Comparison of ENCODE assay signal across 22 cellular contexts in the genomic region with DNA sequence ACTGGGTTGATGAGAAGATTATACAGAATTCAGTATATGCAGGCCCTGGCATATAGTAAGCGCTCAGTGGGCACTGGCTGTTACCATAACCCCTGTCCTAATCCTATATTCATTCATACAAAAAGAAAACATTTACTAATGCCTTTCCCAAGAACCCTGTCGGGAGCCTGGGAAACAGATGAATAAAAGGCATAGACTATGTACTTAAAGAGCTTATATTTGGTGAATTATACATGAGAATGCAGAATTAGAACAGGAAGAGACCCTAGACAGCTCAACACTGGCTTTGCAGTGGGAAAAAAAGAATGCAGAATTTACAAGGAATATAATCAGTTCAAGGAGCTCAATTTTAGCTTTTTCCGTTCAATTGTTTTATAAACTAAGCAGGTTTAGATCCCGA. TPM values are rescaled to one million over a fixed set of nuclear protein-coding genes. Genes with fewer than 3 reads are reported as not detected.
DNase-seq lines count a peak whose midpoint lies in the region; ATAC-seq and TF ChIP-seq lines count a peak whose summit lies in the region.
"Had no signal": no experiment of that assay in that cellular context is flagged by ENCODE, and none has a peak within 500 bp of the region (broad histone marks: within the 10 kb centered on the region; RNA-seq: fewer than 3 reads in every experiment).

No MANE protein-coding gene starts in this region.

- POLR2A ChIA-PET in activated CD8-positive, alpha-beta T cell treated with anti-CD3 and anti-CD28 coated beads for 36 hours (lab: Charles Lee), result interaction anchor here (0.9 to 2.2 kb wide), 3 partner anchors 10 to 14 kb away, joined by 4 to 9 read pairs (median 4); no protein-coding TSS in a partner anchor
- POLR2A ChIA-PET in naive thymus-derived CD8-positive, alpha-beta T cell (lab: Charles Lee), result no interaction called here

- DNase-seq in natural killer cell treated with Interleukin-12 subunit alpha and Interleukin-12 subunit beta and Interleukin-15 and Interleukin-18, amount 100 ng/mL, for 72 hours (ENCODE audit: low spot score), result no peak
- no peak for DNase-seq in natural killer cell
- no peak for DNase-seq in activated CD8-positive, alpha-beta T cell treated with anti-CD3 and anti-CD28 coated beads for 36 hours
- DNase-seq in mesothelial cell of epicardium (ENCODE audit: low spot score in 2 of 2, unreplicated experiment in 2 of 2), result no peak
- no peak for DNase-seq in naive thymus-derived CD8-positive, alpha-beta T cell
- DNase-seq in NCI-H2081 (lab: John Stamatoyannopoulos, UW), result no peak
- no peak for DNase-seq in activated effector memory CD4-positive, alpha-beta T cell treated with anti-CD3 and anti-CD28 coated beads, Interleukin-2, amount 50 U/mL, for 16 hours
- DNase-seq: activated B cell treated with CpG ODN at 0.5 μM for 24 hours; activated CD8-positive, alpha-beta memory T cell treated with anti-CD3 and anti-CD28 coated beads for 24 hours; Calu3; cerebellar nuclear complex; DMS79 treated with DMSO at 0.1 percent for 48 hours; GF-D8; hypothalamus; immature natural killer cell; NCI-H1105 treated with DMSO at 0.1 percent for 48 hours; NCI-H1930; NCI-H526; SHP77 had no signal

- peaks cover 47 to 65% of the 10 kb centered on the region in 2 donors for H3K4me1 Mint-ChIP-seq in natural killer cell treated with Interleukin-12 subunit alpha and Interleukin-12 subunit beta and Interleukin-15 and Interleukin-18, amount 100 ng/mL, for 72 hours (ENCODE audit: low read depth in 2 of 2)
- H3K4me1 Mint-ChIP-seq in natural killer cell (peaks cover 18 to 25% of the 10 kb centered on the region in 2 donors), mesothelial cell of epicardium (peaks cover 3% of the 10 kb centered on the region)
- peaks cover 57% of the 10 kb centered on the region for H3K4me1 Mint-ChIP-seq in activated CD8-positive, alpha-beta T cell treated with anti-CD3 and anti-CD28 coated beads for 36 hours (ENCODE audit: low read depth)
- peaks cover 19 to 46% (median 40%) of the 10 kb centered on the region in 4 donors for H3K4me1 Mint-ChIP-seq in naive thymus-derived CD8-positive, alpha-beta T cell

- H3K36me3 Mint-ChIP-seq in natural killer cell treated with Interleukin-12 subunit alpha and Interleukin-12 subunit beta and Interleukin-15 and Interleukin-18, amount 100 ng/mL, for 72 hours, result peaks cover 27% of the 10 kb centered on the region
- H3K36me3 Mint-ChIP-seq in natural killer cell, result peaks cover 9% of the 10 kb centered on the region
- H3K36me3 Mint-ChIP-seq in activated CD8-positive, alpha-beta T cell treated with anti-CD3 and anti-CD28 coated beads for 36 hours (ENCODE audit: low read depth), result peaks cover 64% of the 10 kb centered on the region
- H3K36me3 Mint-ChIP-seq in mesothelial cell of epicardium, result peaks cover 18% of the 10 kb centered on the region
- H3K36me3 Mint-ChIP-seq in naive thymus-derived CD8-positive, alpha-beta T cell, result peaks cover 0 to 75% (median 17%) of the 10 kb centered on the region in 3 donors

- intact Hi-C loops in natural killer cell (cut with micrococcal nuclease), result no loop called here
- intact Hi-C loops in activated CD8-positive, alpha-beta T cell treated with anti-CD3 and anti-CD28 coated beads for 36 hours (cut with micrococcal nuclease), result no loop called here

- H3K27ac Mint-ChIP-seq in natural killer cell treated with Interleukin-12 subunit alpha and Interleukin-12 subunit beta and Interleukin-15 and Interleukin-18, amount 100 ng/mL, for 72 hours, result peak overlapping the region; percentile 44 to 72
- no peak overlapping the region for H3K27ac Mint-ChIP-seq in natural killer cell
- peak overlapping the region; percentile 79 for H3K27ac Mint-ChIP-seq in activated CD8-positive, alpha-beta T cell treated with anti-CD3 and anti-CD28 coated beads for 36 hours
- H3K27ac Mint-ChIP-seq in mesothelial cell of epicardium, result peak overlapping the region; percentile 47
- peak overlapping the region in 2 of 10 donors; percentile 34 to 49 for H3K27ac Mint-ChIP-seq in naive thymus-derived CD8-positive, alpha-beta T cell
- H3K27ac Mint-ChIP-seq: activated B cell treated with CpG ODN at 0.5 μM for 24 hours, immature natural killer cell, memory B cell, type B pancreatic cell had no signal

- H3K27me3 Mint-ChIP-seq in natural killer cell treated with Interleukin-12 subunit alpha and Interleukin-12 subunit beta and Interleukin-15 and Interleukin-18, amount 100 ng/mL, for 72 hours, result no peaks in the 10 kb centered on the region
- H3K27me3 Mint-ChIP-seq in natural killer cell (ENCODE audit: low read depth in 2 of 2), result no peaks in the 10 kb centered on the region
- H3K27me3 Mint-ChIP-seq in activated CD8-positive, alpha-beta T cell treated with anti-CD3 and anti-CD28 coated beads for 36 hours, result no peaks in the 10 kb centered on the region
- H3K27me3 Mint-ChIP-seq in mesothelial cell of epicardium (ENCODE audit: low read depth), result no peaks in the 10 kb centered on the region
- no peaks in the 10 kb centered on the region for H3K27me3 Mint-ChIP-seq in naive thymus-derived CD8-positive, alpha-beta T cell
- H3K27me3 Mint-ChIP-seq: activated B cell treated with CpG ODN at 0.5 μM for 24 hours, memory B cell, type B pancreatic cell had no signal

- no peak for TF ChIP-seq CTCF in natural killer cell (IDR thresholded peaks at IDR 0.05)
- no peak for TF ChIP-seq CTCF in activated CD8-positive, alpha-beta T cell treated with anti-CD3 and anti-CD28 coated beads for 36 hours (IDR thresholded peaks at IDR 0.05)
- TF ChIP-seq CTCF in mesothelial cell of epicardium (IDR thresholded peaks at IDR 0.05; ENCODE audit: unreplicated experiment), result no peak

- H3K9me3 Mint-ChIP-seq in natural killer cell treated with Interleukin-12 subunit alpha and Interleukin-12 subunit beta and Interleukin-15 and Interleukin-18, amount 100 ng/mL, for 72 hours, result no peaks in the 10 kb centered on the region
- H3K9me3 Mint-ChIP-seq in natural killer cell (no peaks in the 10 kb centered on the region), mesothelial cell of epicardium (no peaks in the 10 kb centered on the region)
- no peaks in the 10 kb centered on the region for H3K9me3 Mint-ChIP-seq in activated CD8-positive, alpha-beta T cell treated with anti-CD3 and anti-CD28 coated beads for 36 hours
- H3K9me3 Mint-ChIP-seq in naive thymus-derived CD8-positive, alpha-beta T cell, result no peaks in the 10 kb centered on the region
- H3K9me3 Mint-ChIP-seq: activated B cell treated with CpG ODN at 0.5 μM for 24 hours, immature natural killer cell, memory B cell, type B pancreatic cell had no signal

- CTCF ChIA-PET in activated CD8-positive, alpha-beta T cell treated with anti-CD3 and anti-CD28 coated beads for 36 hours (lab: Charles Lee), result interaction anchor here (0.7 to 3.3 kb wide), 5 partner anchors 10 to 106 kb away, joined by 3 to 12 read pairs (median 3); a partner anchor contains a TSS

- H3K4me3 Mint-ChIP-seq in natural killer cell treated with Interleukin-12 subunit alpha and Interleukin-12 subunit beta and Interleukin-15 and Interleukin-18, amount 100 ng/mL, for 72 hours, result peak overlapping the region; percentile 61
- no peak overlapping the region for H3K4me3 Mint-ChIP-seq in natural killer cell
- H3K4me3 Mint-ChIP-seq in activated CD8-positive, alpha-beta T cell treated with anti-CD3 and anti-CD28 coated beads for 36 hours, result no peak overlapping the region
- H3K4me3 Mint-ChIP-seq in mesothelial cell of epicardium, result no peak overlapping the region
- H3K4me3 Mint-ChIP-seq in naive thymus-derived CD8-positive, alpha-beta T cell, result no peak overlapping the region
- H3K4me3 Mint-ChIP-seq: activated B cell treated with CpG ODN at 0.5 μM for 24 hours, immature natural killer cell, memory B cell, type B pancreatic cell had no signal

- no peak for ATAC-seq in natural killer cell treated with Interleukin-12 subunit alpha and Interleukin-12 subunit beta and Interleukin-15 and Interleukin-18, amount 100 ng/mL, for 72 hours
- ATAC-seq in natural killer cell, result no peak
- ATAC-seq in activated CD8-positive, alpha-beta T cell treated with anti-CD3 and anti-CD28 coated beads for 36 hours, result no peak
- no peak for ATAC-seq in naive thymus-derived CD8-positive, alpha-beta T cell
- ATAC-seq: K562 had no signal

RNA-seq across cellular contexts. Expression of a gene that starts 10.9 kb away (rescaled TPM):
- total RNA-seq in natural killer cell treated with Interleukin-12 subunit alpha and Interleukin-12 subunit beta and Interleukin-15 and Interleukin-18, amount 100 ng/mL, for 72 hours, result 100 to 1,000 TPM; 379 to 475 TPM
- total RNA-seq in natural killer cell (10 to 100 TPM; 64.8 to 94.0 (median 67.1) TPM), mesothelial cell of epicardium (136 to 142 TPM (median 139 TPM) in 3 replicates)
- total RNA-seq in activated CD8-positive, alpha-beta T cell treated with anti-CD3 and anti-CD28 coated beads for 36 hours, result 100 to 1,000 TPM; 404 TPM
- 10 to 100 TPM; 89.2 to 94.6 TPM for total RNA-seq in naive thymus-derived CD8-positive, alpha-beta T cell
- 100 to 1,000 TPM; 119 to 128 (median 126) TPM for polyA plus RNA-seq in naive thymus-derived CD8-positive, alpha-beta T cell

RNA-seq across cellular contexts. Expression of a gene that starts 55.2 kb away (rescaled TPM):
- total RNA-seq in natural killer cell treated with Interleukin-12 subunit alpha and Interleukin-12 subunit beta and Interleukin-15 and Interleukin-18, amount 100 ng/mL, for 72 hours, result 1 to 10 TPM; 2.4 to 4.4 TPM
- total RNA-seq in natural killer cell, result 1 to 10 TPM; 1.9 to 5.1 (median 4.1) TPM
- total RNA-seq in activated CD8-positive, alpha-beta T cell treated with anti-CD3 and anti-CD28 coated beads for 36 hours, result 1 to 10 TPM; 2.5 TPM
- 9.6 to 15.1 TPM (median 14.4 TPM) in 3 replicates for total RNA-seq in mesothelial cell of epicardium
- 10 to 100 TPM; 10.6 to 11.3 TPM for total RNA-seq in naive thymus-derived CD8-positive, alpha-beta T cell
- 10 to 100 TPM in 1 of 3 donors, 1 to 10 TPM in 2; 5.9 to 11.1 (median 7.8) TPM for polyA plus RNA-seq in naive thymus-derived CD8-positive, alpha-beta T cell

Comparison
In these comparisons a context has a peak if more than half of its experiments do, and no peak if none do; other contexts are left out.
1. H3K27ac Mint-ChIP-seq: peak in natural killer cell treated with Interleukin-12 subunit alpha and Interleukin-12 subunit beta and Interleukin-15 and Interleukin-18, amount 100 ng/mL, for 72 hours (2 of 2), activated CD8-positive, alpha-beta T cell treated with anti-CD3 and anti-CD28 coated beads for 36 hours (single experiment) and mesothelial cell of epicardium (single experiment); none in natural killer cell (0 of 2).